Comparison of ENCODE assay signal across 24 cellular contexts in genomic region chr3:60013241-60013640, GRCh38.
A peak's percentile ranks its signal among the peaks of the same experiment; 100 is the strongest.
DNase-seq lines count a peak whose midpoint lies in the region; ATAC-seq, FAIRE-seq and TF ChIP-seq lines count a peak whose summit lies in the region.
"Had no signal": no experiment of that assay in that cellular context is flagged by ENCODE, and none has a peak within 500 bp of the region (broad histone marks: within the 10 kb centered on the region; RNA-seq: fewer than 3 reads in every experiment).

No MANE protein-coding gene starts in this region.

- intact Hi-C loops in natural killer cell (cut with micrococcal nuclease): loop anchor here (10.0 kb wide), 1 partner anchor 152 kb away; no protein-coding TSS in a partner anchor

- H3K4me1 Mint-ChIP-seq in natural killer cell: peaks cover 73 to 83% of the 10 kb centered on the region in 2 donors
- peaks cover 35 to 56% of the 10 kb centered on the region in 2 donors for H3K4me1 Mint-ChIP-seq in natural killer cell treated with Interleukin-12 subunit alpha and Interleukin-12 subunit beta and Interleukin-15 and Interleukin-18, amount 100 ng/mL, for 72 hours (ENCODE audit: low read depth in 2 of 2)

- H3K27me3 Mint-ChIP-seq in natural killer cell (ENCODE audit: low read depth in 2 of 2): no peaks in the 10 kb centered on the region
- no peaks in the 10 kb centered on the region for H3K27me3 Mint-ChIP-seq in natural killer cell treated with Interleukin-12 subunit alpha and Interleukin-12 subunit beta and Interleukin-15 and Interleukin-18, amount 100 ng/mL, for 72 hours
- H3K27me3 Mint-ChIP-seq: memory B cell, type B pancreatic cell had no signal

- DNase-seq in natural killer cell: no peak
- no peak for DNase-seq in natural killer cell treated with Interleukin-12 subunit alpha and Interleukin-12 subunit beta and Interleukin-15 and Interleukin-18, amount 100 ng/mL, for 72 hours (ENCODE audit: low spot score)
- peak; percentile 17 for DNase-seq in M059J (ENCODE audit: low read depth)
- DNase-seq in epithelial cell of esophagus (ENCODE audit: low read depth): peak; percentile 1
- peak; percentile 31 for DNase-seq in urothelium cell line (ENCODE audit: low spot score)
- DNase-seq in COR-L47 (lab: John Stamatoyannopoulos, UW): no peak
- no peak for DNase-seq in DMS79 treated with DMSO at 0.1 percent for 48 hours (lab: John Stamatoyannopoulos, UW)
- DNase-seq: foreskin fibroblast; hypothalamus; NCI-H1417; NCI-H526 treated with DMSO at 0.1 percent for 48 hours; SIG-M5; stimulated activated CD4-positive, alpha-beta T cell treated with anti-CD3 and anti-CD28 coated beads, Interleukin-1b, Interleukin-23, amount 100 ng/mL, for 48 hours; stimulated activated naive CD8-positive, alpha-beta T cell treated with anti-CD3 and anti-CD28 coated beads, Interleukin-15, Interleukin-2, amounts not matched to agents 100 U/mL and 50 U/mL, for 24 hours; T-helper 9 cell had no signal

- H3K9me3 Mint-ChIP-seq in natural killer cell: peaks cover 2 to 5% of the 10 kb centered on the region in 2 donors
- H3K9me3 Mint-ChIP-seq in natural killer cell treated with Interleukin-12 subunit alpha and Interleukin-12 subunit beta and Interleukin-15 and Interleukin-18, amount 100 ng/mL, for 72 hours: peaks cover 11% of the 10 kb centered on the region
- H3K9me3 Mint-ChIP-seq: nephron, type B pancreatic cell had no signal

- no peak overlapping the region for H3K4me3 ChIP-seq in epithelial cell of esophagus (ENCODE audit: low read length)
- H3K4me3 ChIP-seq: breast epithelium had no signal

- no peak for FAIRE-seq in urothelium cell line (lab: Jason Lieb, UNC)
- FAIRE-seq: D721Med, G401.6, GM19239 had no signal

- ATAC-seq in natural killer cell (no peak), HG03378 (IDR thresholded peaks at IDR 0.05; ENCODE audit: unreplicated experiment) (no peak)
- no peak for ATAC-seq in natural killer cell treated with Interleukin-12 subunit alpha and Interleukin-12 subunit beta and Interleukin-15 and Interleukin-18, amount 100 ng/mL, for 72 hours
- ATAC-seq: activated CD4-positive, CD25-positive, alpha-beta regulatory T cell treated with anti-CD3 and anti-CD28 coated beads, Interleukin-2, amount 50 U/mL, for 24 hours; stimulated activated naive CD8-positive, alpha-beta T cell treated with anti-CD3 and anti-CD28 coated beads, Interleukin-15, Interleukin-2, amounts not matched to agents 100 U/mL and 50 U/mL, for 24 hours had no signal

- H3K27ac Mint-ChIP-seq in natural killer cell: peak overlapping the region; percentile 31 to 99
- no peak overlapping the region for H3K27ac Mint-ChIP-seq in natural killer cell treated with Interleukin-12 subunit alpha and Interleukin-12 subunit beta and Interleukin-15 and Interleukin-18, amount 100 ng/mL, for 72 hours
- H3K27ac Mint-ChIP-seq: memory B cell, nephron, type B pancreatic cell had no signal

- no peak for TF ChIP-seq CTCF in natural killer cell (IDR thresholded peaks at IDR 0.05)
- no peak for TF ChIP-seq CTCF in epithelial cell of esophagus (IDR thresholded peaks at IDR 0.05; ENCODE audit: insufficient read depth, low read depth, low read length, missing control alignments)

- H3K36me3 Mint-ChIP-seq in natural killer cell: peaks cover 7% of the 10 kb centered on the region
- peaks cover 8% of the 10 kb centered on the region for H3K36me3 Mint-ChIP-seq in natural killer cell treated with Interleukin-12 subunit alpha and Interleukin-12 subunit beta and Interleukin-15 and Interleukin-18, amount 100 ng/mL, for 72 hours

- H3K4me3 Mint-ChIP-seq in natural killer cell: no peak overlapping the region
- H3K4me3 Mint-ChIP-seq in natural killer cell treated with Interleukin-12 subunit alpha and Interleukin-12 subunit beta and Interleukin-15 and Interleukin-18, amount 100 ng/mL, for 72 hours: no peak overlapping the region
- H3K4me3 Mint-ChIP-seq: memory B cell, nephron, type B pancreatic cell had no signal

Comparison
In these comparisons a context has a peak if more than half of its experiments do, and no peak if none do; other contexts are left out.
1. H3K27ac Mint-ChIP-seq: peak in natural killer cell (2 of 2); none in natural killer cell treated with Interleukin-12 subunit alpha and Interleukin-12 subunit beta and Interleukin-15 and Interleukin-18, amount 100 ng/mL, for 72 hours (0 of 2).
2. DNase-seq: peak in M059J (single experiment), epithelial cell of esophagus (single experiment) and urothelium cell line (single experiment); none in natural killer cell (single experiment), natural killer cell treated with Interleukin-12 subunit alpha and Interleukin-12 subunit beta and Interleukin-15 and Interleukin-18, amount 100 ng/mL, for 72 hours (single experiment), COR-L47 (single experiment) and DMS79 treated with DMSO at 0.1 percent for 48 hours (single experiment).